In genomic region chr17:10460062-10460461, GRCh38 we compare ENCODE assay signal across 11 cellular contexts. TPM values are rescaled to one million over a fixed set of nuclear protein-coding genes. Genes with fewer than 3 reads are reported as not detected.
"Had no signal": no experiment of that assay in that cellular context is flagged by ENCODE, and none has a peak within 500 bp of the region (broad histone marks: within the 10 kb centered on the region; RNA-seq: fewer than 3 reads in every experiment).

No MANE protein-coding gene starts in this region.

- H3K27ac Mint-ChIP-seq: HFFc6, IgD-negative memory B cell had no signal

- ATAC-seq: HCT116 had no signal

- DNase-seq: GM23248, H7, HFFc6, KBM-7 had no signal

- H3K9me3 ChIP-seq: HAP-1 had no signal

- H3K4me1 ChIP-seq: HAP-1 had no signal

- H3K4me1 Mint-ChIP-seq: IgD-negative memory B cell had no signal

- H3K4me2 ChIP-seq: KMS-11 had no signal

- H3K36me3 Mint-ChIP-seq: IgD-negative memory B cell had no signal

- H3K4me3 Mint-ChIP-seq: HFFc6, IgD-negative memory B cell had no signal

- H2AFZ ChIP-seq: GM23248 had no signal

- H3K27ac ChIP-seq: GM23248, HL-60, KMS-11 had no signal

- H3K36me3 ChIP-seq: HAP-1 had no signal

- H3K4me3 ChIP-seq: GM23248, HAP-1 had no signal

RNA-seq across cellular contexts. Expression of gene MYH4, which starts 9.3 kb away (rescaled TPM):
- total RNA-seq: GM23248, H4, H7, HFFc6, HT1080 had no signal
- polyA plus RNA-seq: GM23248, IgD-negative memory B cell had no signal

RNA-seq across cellular contexts. Expression of gene MYH8, which starts 38.3 kb away (rescaled TPM):
- total RNA-seq: GM23248, H7, HFFc6, HT1080 had no signal
- polyA plus RNA-seq: GM23248, IgD-negative memory B cell had no signal

RNA-seq across cellular contexts. Expression of gene MYH1, which starts 58.3 kb away (rescaled TPM):
- total RNA-seq: H4, H7, HFFc6, HT1080 had no signal
- polyA plus RNA-seq: IgD-negative memory B cell had no signal
